ENCODE assay signal across 8 cellular contexts in genomic region chr17:79811036-79811887, GRCh38. TPM values are rescaled to one million over a fixed set of nuclear protein-coding genes. Genes with fewer than 3 reads are reported as not detected.
A peak's percentile ranks its signal among the peaks of the same experiment; 100 is the strongest.
DNase-seq lines count a peak whose midpoint lies in the region; ATAC-seq and TF ChIP-seq lines count a peak whose summit lies in the region.

No MANE protein-coding gene starts in this region.

- peaks cover 33% of the 10 kb centered on the region for H3K4me1 Mint-ChIP-seq in activated CD4-positive, alpha-beta T cell treated with anti-CD3 and anti-CD28 coated beads for 36 hours
- peaks cover 9% of the 10 kb centered on the region for H3K4me1 Mint-ChIP-seq in endothelial cell (ENCODE audit: unreplicated experiment)
- peaks cover 31% of the 10 kb centered on the region for H3K4me1 Mint-ChIP-seq in nephron

- no peaks in the 10 kb centered on the region for H3K36me3 ChIP-seq in SJSA1

- POLR2A ChIA-PET in activated CD4-positive, alpha-beta T cell treated with anti-CD3 and anti-CD28 coated beads for 36 hours (lab: Charles Lee), result interaction anchor here (0.5 to 1.5 kb wide), 3 partner anchors 15 to 28 kb away, joined by 3 to 6 read pairs (median 3); partner anchors contain the start of genes CBX4 and CBX8

- H3K27me3 Mint-ChIP-seq in activated CD4-positive, alpha-beta T cell treated with anti-CD3 and anti-CD28 coated beads for 36 hours, result peaks cover 57% of the 10 kb centered on the region
- H3K27me3 Mint-ChIP-seq in endothelial cell (ENCODE audit: unreplicated experiment) (peaks cover 41% of the 10 kb centered on the region), nephron (ENCODE audit: low read depth) (peaks cover 85% of the 10 kb centered on the region)

- CTCF ChIA-PET in activated CD4-positive, alpha-beta T cell treated with anti-CD3 and anti-CD28 coated beads for 36 hours (lab: Charles Lee), result interaction anchor here (0.7 to 2.3 kb wide), 9 partner anchors 8 to 98 kb away, joined by 3 to 14 read pairs (median 3); partner anchors contain the start of genes CBX4 and CBX8

- peak; percentile 49 for TF ChIP-seq CTCF in endothelial cell (IDR thresholded peaks at IDR 0.05; ENCODE audit: unreplicated experiment)
- TF ChIP-seq CTCF in nephron (IDR thresholded peaks at IDR 0.05; ENCODE audit: unreplicated experiment in 3 of 3), result peak; percentile 41 to 56 (median 51)

- no peak overlapping the region for H3K27ac Mint-ChIP-seq in activated CD4-positive, alpha-beta T cell treated with anti-CD3 and anti-CD28 coated beads for 36 hours
- H3K27ac Mint-ChIP-seq in endothelial cell (ENCODE audit: unreplicated experiment) (no peak overlapping the region), nephron (peak overlapping the region in 2 of 3 experiments; percentile 46 to 74)

- intact Hi-C loops in activated CD4-positive, alpha-beta T cell treated with anti-CD3 and anti-CD28 coated beads for 36 hours (cut with DNase I, micrococcal nuclease), result loop anchor here (2.0 kb wide), 2 partner anchors 14 to 64 kb away; partner anchors contain the start of gene CBX8 (in 1 of the 2)

- H3K27ac ChIP-seq in SJSA1, result no peak overlapping the region

- H3K4me3 ChIP-seq in SJSA1, result no peak overlapping the region

- peak overlapping the region; percentile 43 for H3K4me3 Mint-ChIP-seq in activated CD4-positive, alpha-beta T cell treated with anti-CD3 and anti-CD28 coated beads for 36 hours
- H3K4me3 Mint-ChIP-seq in endothelial cell (ENCODE audit: unreplicated experiment) (peak overlapping the region; percentile 56), nephron (peak overlapping the region; percentile 76 to 81 (median 80))

- no peaks in the 10 kb centered on the region for H3K36me3 Mint-ChIP-seq in activated CD4-positive, alpha-beta T cell treated with anti-CD3 and anti-CD28 coated beads for 36 hours (ENCODE audit: low read depth)
- H3K36me3 Mint-ChIP-seq in endothelial cell (ENCODE audit: low read depth, unreplicated experiment) (no peaks in the 10 kb centered on the region), nephron (ENCODE audit: low read depth) (no peaks in the 10 kb centered on the region)

- peak; percentile 31 for ATAC-seq in activated CD4-positive, alpha-beta T cell treated with anti-CD3 and anti-CD28 coated beads for 36 hours
- ATAC-seq in GM21619 (IDR thresholded peaks at IDR 0.05; ENCODE audit: unreplicated experiment), result no peak

- peaks cover 37% of the 10 kb centered on the region for H3K4me1 ChIP-seq in SJSA1 (replicated peaks)

- no peaks in the 10 kb centered on the region for H3K9me3 ChIP-seq in SJSA1 (replicated peaks)

- DNase-seq in activated CD4-positive, alpha-beta T cell treated with anti-CD3 and anti-CD28 coated beads for 36 hours, result peak; percentile 68
- DNase-seq in activated CD4-positive, alpha-beta T cell treated with anti-CD3 and anti-CD28 coated beads for 1 hour, result no peak
- DNase-seq in LoVo (ENCODE audit: low spot score) (peak; percentile 60), SJSA1 (ENCODE audit: low read depth in 1 of 2, low spot score in 2 of 2) (peak; percentile 68 to 69), endothelial cell (ENCODE audit: low spot score) (peak; percentile 70)
- no peak for DNase-seq in effector CD8-positive, alpha-beta T cell (lab: John Stamatoyannopoulos, UW)

- no peaks in the 10 kb centered on the region for H3K9me3 Mint-ChIP-seq in activated CD4-positive, alpha-beta T cell treated with anti-CD3 and anti-CD28 coated beads for 36 hours (ENCODE audit: low read depth)
- no peaks in the 10 kb centered on the region for H3K9me3 Mint-ChIP-seq in endothelial cell (ENCODE audit: unreplicated experiment)
- H3K9me3 Mint-ChIP-seq in nephron, result no peaks in the 10 kb centered on the region

- peaks cover 60% of the 10 kb centered on the region for H3K27me3 ChIP-seq in SJSA1 (replicated peaks)

RNA-seq across cellular contexts. Expression of gene CBX8, which starts 14.4 kb away (rescaled TPM):
- total RNA-seq in activated CD4-positive, alpha-beta T cell treated with anti-CD3 and anti-CD28 coated beads for 36 hours, result 1 to 10 TPM; 4.7 to 6.0 TPM
- 9.0 and 21.0 TPM in 2 replicates for total RNA-seq in SJSA1 (2014; rRNA removed; shearing (Covaris generic))
- 3.3 TPM for total RNA-seq in endothelial cell (ENCODE audit: unreplicated experiment)

RNA-seq across cellular contexts. Expression of gene CBX4, which starts 28.0 kb away (rescaled TPM):
- 10 to 100 TPM; 14.9 to 18.5 TPM for total RNA-seq in activated CD4-positive, alpha-beta T cell treated with anti-CD3 and anti-CD28 coated beads for 36 hours
- 52.1 and 53.3 TPM in 2 replicates for total RNA-seq in SJSA1 (2014; rRNA removed; shearing (Covaris generic))
- total RNA-seq in endothelial cell (ENCODE audit: unreplicated experiment), result 6.8 TPM

RNA-seq across cellular contexts. Expression of gene CBX2, which starts 33.3 kb away (rescaled TPM):
- total RNA-seq in activated CD4-positive, alpha-beta T cell treated with anti-CD3 and anti-CD28 coated beads for 36 hours, result 1 to 10 TPM; 4.2 to 4.3 TPM
- 13.6 and 16.7 TPM in 2 replicates for total RNA-seq in SJSA1 (2014; rRNA removed; shearing (Covaris generic))
- total RNA-seq in endothelial cell (ENCODE audit: unreplicated experiment), result 50.0 TPM

Comparison
In these comparisons a context has a peak if more than half of its experiments do, and no peak if none do; other contexts are left out.
1. DNase-seq: peak in activated CD4-positive, alpha-beta T cell treated with anti-CD3 and anti-CD28 coated beads for 36 hours (single experiment), LoVo (single experiment), SJSA1 (2 of 2) and endothelial cell (single experiment); none in activated CD4-positive, alpha-beta T cell treated with anti-CD3 and anti-CD28 coated beads for 1 hour (single experiment) and effector CD8-positive, alpha-beta T cell (single experiment).
2. H3K27ac Mint-ChIP-seq: peak in nephron (2 of 3); none in activated CD4-positive, alpha-beta T cell treated with anti-CD3 and anti-CD28 coated beads for 36 hours (single experiment) and endothelial cell (single experiment).
3. Peak in every context shown above with its lines, with median percentiles within 50 percentile points of each other: H3K4me3 Mint-ChIP-seq.